Comparison of ENCODE assay signal across 12 cellular contexts in the genomic region with DNA sequence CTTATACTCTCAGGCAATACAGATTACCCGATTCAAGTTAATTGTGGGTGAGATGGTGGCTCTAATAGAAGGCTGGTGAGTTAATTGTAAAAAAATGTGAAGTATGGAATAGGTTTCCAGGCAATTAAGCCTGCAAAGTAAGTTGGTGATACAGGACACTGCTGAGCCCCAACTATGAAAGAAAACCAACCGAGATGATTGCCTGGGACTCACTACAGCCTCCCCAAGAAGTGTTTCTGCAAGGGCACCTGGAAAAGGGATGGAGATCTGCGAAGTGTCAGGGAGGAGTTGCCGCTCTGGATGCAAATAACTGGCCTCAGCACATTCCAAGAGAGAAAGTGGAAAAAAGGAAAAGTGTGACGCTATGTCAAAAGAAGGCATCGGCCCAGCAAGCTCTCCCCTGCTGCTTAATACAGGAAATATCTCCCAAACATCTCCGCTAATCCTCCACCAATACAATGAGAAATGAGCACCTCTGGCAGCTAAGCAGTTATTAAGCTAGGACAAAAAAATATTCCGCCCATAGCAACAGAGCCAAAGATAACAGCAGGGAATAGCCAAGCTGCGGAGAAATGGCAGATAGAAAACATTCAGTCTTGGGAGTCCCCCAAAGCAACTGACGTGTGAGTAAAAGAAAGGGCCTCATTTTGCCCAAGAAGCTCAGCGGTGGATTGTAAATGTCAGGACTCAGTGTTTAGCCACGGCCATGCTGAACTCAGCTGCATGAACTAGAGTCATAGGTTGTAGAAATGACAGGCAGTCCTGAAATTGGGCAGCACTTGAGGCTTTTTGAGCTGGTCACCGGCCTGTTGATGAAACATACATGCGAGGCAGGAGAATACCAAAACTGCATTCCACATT.
DNase-seq lines count a peak whose midpoint lies in the region; ATAC-seq, FAIRE-seq and TF ChIP-seq lines count a peak whose summit lies in the region.
"Had no signal": no experiment of that assay in that cellular context is flagged by ENCODE, and none has a peak within 500 bp of the region (broad histone marks: within the 10 kb centered on the region; RNA-seq: fewer than 3 reads in every experiment).

No MANE protein-coding gene starts in this region.

- in situ Hi-C loops in HepG2 (cut with HindIII; ENCODE audit: extremely low pct_ligation_motif_present, low pct_unique_long_range_greater_than_20kb): no loop called here

- ATAC-seq in GM19023 (IDR thresholded peaks at IDR 0.05; ENCODE audit: unreplicated experiment) (no peak), HepG2 (no peak), HG02840 (IDR thresholded peaks at IDR 0.05; ENCODE audit: low FRiP score, unreplicated experiment) (no peak)
- ATAC-seq: mucosa of descending colon had no signal

- DNase-seq in HT1080 (ENCODE audit: low read depth): peak; percentile 36
- DNase-seq in cardiac fibroblast (ENCODE audit: low read depth in 2 of 2): peak; percentile 77 to 86
- DNase-seq in kidney glomerular epithelial cell (lab: John Stamatoyannopoulos, UW): peak; percentile 95
- DNase-seq in smooth muscle cell (lab: John Stamatoyannopoulos, UW; ENCODE audit: unreplicated experiment): no peak
- DNase-seq in HepG2 (ENCODE audit: low spot score): no peak
- DNase-seq in GM12891 (ENCODE audit: insufficient read length, low spot score): no peak
- DNase-seq: DMS 273 treated with DMSO at 0.1 percent for 48 hours, mucosa of descending colon, NCI-H510A treated with DMSO at 0.1 percent for 48 hours had no signal

- WGBS in smooth muscle cell (ENCODE audit: low lambda C conversion rate): 40% methylated on average over 14 of the region's 14 CpGs
- 13% methylated on average over 13 of the region's 14 CpGs for WGBS in HepG2 (ENCODE audit: low lambda C conversion rate)

- no peak for TF ChIP-seq POLR2A in HepG2 (IDR thresholded peaks at IDR 0.05; ENCODE audit: insufficient read depth in 1 of 2, low read depth in 2 of 2, low read length in 2 of 2)
- no peak for TF ChIP-seq POLR2A in GM12891 (IDR thresholded peaks at IDR 0.05; ENCODE audit: low read depth, low read length)

- H3K4me1 ChIP-seq in smooth muscle cell (ENCODE audit: low read depth): peaks cover 22% of the 10 kb centered on the region
- no peaks in the 10 kb centered on the region for H3K4me1 ChIP-seq in HepG2 (ENCODE audit: insufficient read depth, low read length)

- no peak overlapping the region for H3K4me3 ChIP-seq in cardiac fibroblast (replicated peaks in 1 of 2; ENCODE audit: low read depth in 2 of 2, low read length in 2 of 2)
- H3K4me3 ChIP-seq in smooth muscle cell: no peak overlapping the region
- H3K4me3 ChIP-seq in HepG2 (replicated peaks in 1 of 3; ENCODE audit: insufficient read depth in 1 of 3, low read depth in 2 of 3, low read length in 3 of 3): no peak overlapping the region
- H3K4me3 ChIP-seq: mucosa of descending colon had no signal

- H2AFZ ChIP-seq in smooth muscle cell (ENCODE audit: low read depth) (peak overlapping the region; percentile 14), HepG2 (ENCODE audit: low read length) (no peak overlapping the region)

- H3K9me3 ChIP-seq in smooth muscle cell (replicated peaks; ENCODE audit: low read depth) (no peaks in the 10 kb centered on the region), HepG2 (ENCODE audit: low read length) (no peaks in the 10 kb centered on the region)
- H3K9me3 ChIP-seq: mucosa of descending colon had no signal

- no peak for FAIRE-seq in HepG2 (lab: Jason Lieb, UNC)
- FAIRE-seq in GM12891 (lab: Jason Lieb, UNC): no peak
- FAIRE-seq: endometrium had no signal

- intact Hi-C loops in HepG2 (cut with micrococcal nuclease; ENCODE audit: unreplicated experiment): no loop called here

- no peaks in the 10 kb centered on the region for H3K79me2 ChIP-seq in smooth muscle cell (ENCODE audit: low read depth)
- H3K79me2 ChIP-seq in HepG2 (ENCODE audit: insufficient read depth, low read length): no peaks in the 10 kb centered on the region

- H3K9ac ChIP-seq in smooth muscle cell (ENCODE audit: low read depth): peak overlapping the region; percentile 80
- no peak overlapping the region for H3K9ac ChIP-seq in HepG2 (ENCODE audit: insufficient read depth, low read depth, low read length)

- H3K27ac ChIP-seq in smooth muscle cell (ENCODE audit: low read depth) (peak overlapping the region; percentile 91), HepG2 (ENCODE audit: extremely low read length, insufficient read depth, low read length) (no peak overlapping the region)

- TF ChIP-seq EP300 in HepG2 (IDR thresholded peaks at IDR 0.05; ENCODE audit: low read depth in 2 of 2, low read length in 2 of 2): no peak
- no peak for TF ChIP-seq EP300 in HepG2 (CRISPR knock-in tag; IDR thresholded peaks at IDR 0.05; ENCODE audit: borderline replicate concordance)

- no peak for TF ChIP-seq RAD21 in HepG2 (CRISPR knock-in tag; IDR thresholded peaks at IDR 0.05)

- CTCF ChIA-PET in HepG2 (lab: Yijun Ruan, JAX; ENCODE audit: low intra/inter-chr PET ratio, low total read pairs): no interaction called here

- peaks cover 11% of the 10 kb centered on the region for H3F3A ChIP-seq in smooth muscle cell (ENCODE audit: low read depth)

- TF ChIP-seq CTCF in cardiac fibroblast (IDR thresholded peaks at IDR 0.05; ENCODE audit: low read depth, low read length): no peak
- no peak for TF ChIP-seq CTCF in smooth muscle cell (IDR thresholded peaks at IDR 0.05; ENCODE audit: borderline replicate concordance, insufficient read depth, poor library complexity, severe bottlenecking)
- TF ChIP-seq CTCF in HepG2 (CRISPR knock-in tag; IDR thresholded peaks at IDR 0.05): no peak

- peak overlapping the region; percentile 68 for H3K4me2 ChIP-seq in smooth muscle cell
- H3K4me2 ChIP-seq in HepG2 (ENCODE audit: low read depth, low read length): no peak overlapping the region

- POLR2A ChIA-PET in HepG2 (lab: Yijun Ruan, JAX): no interaction called here

- BruUV-seq in HepG2 (replicated peaks; lab: Mats Ljungman, UMichigan): no TSS peak

- no peaks in the 10 kb centered on the region for H4K20me1 ChIP-seq in smooth muscle cell (ENCODE audit: low read depth)
- H4K20me1 ChIP-seq in HepG2 (ENCODE audit: insufficient read depth, low read length): no peaks in the 10 kb centered on the region

- no peaks in the 10 kb centered on the region for H3K27me3 ChIP-seq in smooth muscle cell (ENCODE audit: low read depth)
- no peaks in the 10 kb centered on the region; a peak in 1 of 5 replicates for H3K27me3 ChIP-seq in HepG2 (ENCODE audit: control insufficient read depth in 1 of 2, insufficient read depth in 2 of 2, low read length in 2 of 2)

- H3K36me3 ChIP-seq in smooth muscle cell (ENCODE audit: low read depth) (no peaks in the 10 kb centered on the region), HepG2 (replicated peaks in 1 of 2; ENCODE audit: control insufficient read depth in 1 of 2, insufficient read depth in 2 of 2, low read length in 2 of 2) (no peaks in the 10 kb centered on the region)

TF ChIP-seq in HepG2, 621 proteins besides CTCF, POLR2A, EP300 and RAD21:
- no peak for TF ChIP-seq RXRA (CRISPR knock-in tag; IDR thresholded peaks at IDR 0.05)
- no peak for TF ChIP-seq HOXA5 (CRISPR knock-in tag; IDR thresholded peaks at IDR 0.05)
- TF ChIP-seq ZNF589 (CRISPR knock-in tag; conservative IDR thresholded peaks at IDR 0.05): no peak
- TF ChIP-seq, protein P1, sequence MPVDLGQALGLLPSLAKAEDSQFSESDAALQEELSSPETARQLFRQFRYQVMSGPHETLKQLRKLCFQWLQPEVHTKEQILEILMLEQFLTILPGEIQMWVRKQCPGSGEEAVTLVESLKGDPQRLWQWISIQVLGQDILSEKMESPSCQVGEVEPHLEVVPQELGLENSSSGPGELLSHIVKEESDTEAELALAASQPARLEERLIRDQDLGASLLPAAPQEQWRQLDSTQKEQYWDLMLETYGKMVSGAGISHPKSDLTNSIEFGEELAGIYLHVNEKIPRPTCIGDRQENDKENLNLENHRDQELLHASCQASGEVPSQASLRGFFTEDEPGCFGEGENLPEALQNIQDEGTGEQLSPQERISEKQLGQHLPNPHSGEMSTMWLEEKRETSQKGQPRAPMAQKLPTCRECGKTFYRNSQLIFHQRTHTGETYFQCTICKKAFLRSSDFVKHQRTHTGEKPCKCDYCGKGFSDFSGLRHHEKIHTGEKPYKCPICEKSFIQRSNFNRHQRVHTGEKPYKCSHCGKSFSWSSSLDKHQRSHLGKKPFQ (CRISPR knock-in tag; IDR thresholded peaks at IDR 0.05; ENCODE audit: insufficient replicate concordance): no peak
- TF ChIP-seq ISL2 (CRISPR knock-in tag; IDR thresholded peaks at IDR 0.05): no peak
- no peak for TF ChIP-seq ZBTB42 (CRISPR knock-in tag; IDR thresholded peaks at IDR 0.05)
- no peak for TF ChIP-seq ZNF496 (CRISPR knock-in tag; IDR thresholded peaks at IDR 0.05; ENCODE audit: insufficient replicate concordance)
- TF ChIP-seq SRY (CRISPR knock-in tag; IDR thresholded peaks at IDR 0.05): no peak

TF ChIP-seq in GM12891, 5 proteins besides CTCF, POLR2A, EP300 and RAD21:
- no peak for TF ChIP-seq TAF1 (IDR thresholded peaks at IDR 0.05; ENCODE audit: low read depth, low read length)
- TF ChIP-seq POLR2AphosphoS5 (IDR thresholded peaks at IDR 0.05; ENCODE audit: low read depth, low read length): no peak
- TF ChIP-seq PAX5 (IDR thresholded peaks at IDR 0.05; ENCODE audit: insufficient read depth, low read length, severe bottlenecking): no peak
- no peak for TF ChIP-seq SPI1 (IDR thresholded peaks at IDR 0.05; ENCODE audit: low read depth, low read length)
- no peak for TF ChIP-seq POU2F2 (IDR thresholded peaks at IDR 0.05; ENCODE audit: low read depth, low read length)

Comparison
In these comparisons a context has a peak if more than half of its experiments do, and no peak if none do; other contexts are left out.
1. DNase-seq: peak in HT1080 (single experiment), cardiac fibroblast (2 of 2) and kidney glomerular epithelial cell (single experiment); none in smooth muscle cell (single experiment), HepG2 (single experiment) and GM12891 (single experiment).